ENCODE assay signal across 14 cellular contexts in the genomic region with DNA sequence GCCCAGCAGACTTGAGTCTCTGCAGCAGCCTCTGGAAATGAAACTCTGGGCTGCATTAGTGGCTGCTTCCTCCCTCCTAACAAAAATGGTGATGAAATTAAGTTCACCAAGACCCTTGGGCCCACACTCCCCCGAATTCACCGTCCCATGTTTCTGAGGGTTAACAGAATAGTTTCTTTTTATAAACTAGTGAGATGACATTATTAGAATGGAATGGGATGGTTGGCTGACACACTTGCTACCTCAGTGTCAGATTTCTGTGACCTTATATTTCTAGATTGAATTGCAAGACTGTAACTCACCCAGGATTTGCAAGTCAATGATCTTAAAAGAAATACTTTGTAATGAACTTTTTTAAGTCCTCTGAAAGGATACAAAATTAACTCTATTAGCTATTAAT.
DNase-seq lines count a peak whose midpoint lies in the region; ATAC-seq and TF ChIP-seq lines count a peak whose summit lies in the region.
"Had no signal": no experiment of that assay in that cellular context is flagged by ENCODE, and none has a peak within 500 bp of the region (broad histone marks: within the 10 kb centered on the region; RNA-seq: fewer than 3 reads in every experiment).

No MANE protein-coding gene starts in this region.

- no peak overlapping the region for H3K27ac ChIP-seq in GM23338 (ENCODE audit: low read depth)
- H3K27ac ChIP-seq: SK-N-MC had no signal

- H3K4me3 Mint-ChIP-seq in GM23338, result no peak overlapping the region
- no peak overlapping the region for H3K4me3 Mint-ChIP-seq in activated T-cell treated with anti-CD3 and anti-CD28 coated beads, Interleukin-2, amount 50 U/mL, for 24 hours
- H3K4me3 Mint-ChIP-seq: central memory CD8-positive, alpha-beta T cell; natural killer cell treated with Interleukin-12 subunit alpha and Interleukin-12 subunit beta and Interleukin-15 and Interleukin-18, amount 100 ng/mL, for 72 hours had no signal

- H3K36me3 ChIP-seq in GM23338 (ENCODE audit: insufficient read depth), result no peaks in the 10 kb centered on the region

- no peaks in the 10 kb centered on the region for H3K9me2 ChIP-seq in GM23338 (ENCODE audit: insufficient read depth)

- intact Hi-C loops in Right ventricle myocardium superior (cut with DNase I), result no loop called here

- no peak for TF ChIP-seq CTCF in GM23338 (conservative IDR thresholded peaks at IDR 0.05; ENCODE audit: low read depth in 2 of 2)

- H3K27me3 Mint-ChIP-seq in GM23338 (ENCODE audit: insufficient read depth, low read depth, poor library complexity), result no peaks in the 10 kb centered on the region
- H3K27me3 Mint-ChIP-seq in activated T-cell treated with anti-CD3 and anti-CD28 coated beads, Interleukin-2, amount 50 U/mL, for 24 hours, result peaks cover 8% of the 10 kb centered on the region

- no peaks in the 10 kb centered on the region for H3F3A ChIP-seq in GM23338 (replicated peaks; ENCODE audit: low read depth)

- no peak overlapping the region for H3K4me3 ChIP-seq in GM23338
- no peak overlapping the region for H3K4me3 ChIP-seq in skeletal muscle cell (ENCODE audit: low read depth, low read length)
- H3K4me3 ChIP-seq: SK-N-MC had no signal

- 0 out of 2 replicates have a peak overlapping the region, but pooled peaks have one; percentile 16 for H3K27ac Mint-ChIP-seq in GM23338
- no peak overlapping the region for H3K27ac Mint-ChIP-seq in activated T-cell treated with anti-CD3 and anti-CD28 coated beads, Interleukin-2, amount 50 U/mL, for 24 hours
- H3K27ac Mint-ChIP-seq: natural killer cell treated with Interleukin-12 subunit alpha and Interleukin-12 subunit beta and Interleukin-15 and Interleukin-18, amount 100 ng/mL, for 72 hours had no signal

- DNase-seq in GM23338 (ENCODE audit: low spot score) (no peak), amniotic epithelial cell (ENCODE audit: low read depth) (peak; percentile 41), Right ventricle myocardium superior (no peak), skeletal muscle cell (ENCODE audit: low read depth) (peak; percentile 57), HT-29 (ENCODE audit: low spot score) (no peak), NCI-H146 (lab: John Stamatoyannopoulos, UW) (no peak)
- DNase-seq in stimulated activated CD4-positive, alpha-beta T cell treated with anti-CD3 and anti-CD28 coated beads, Interleukin-4, amount 100 ng/mL, for 4 hours, result no peak
- DNase-seq in activated T-cell treated with anti-CD3 and anti-CD28 coated beads, Interleukin-2, amount 50 U/mL, for 24 hours, result no peak
- DNase-seq: activated CD8-positive, alpha-beta memory T cell treated with anti-CD3 and anti-CD28 coated beads for 24 hours; DMS79 treated with DMSO at 0.1 percent for 48 hours; KBM-7 had no signal

- no peaks in the 10 kb centered on the region for H3K36me3 Mint-ChIP-seq in GM23338 (ENCODE audit: low read depth)
- no peaks in the 10 kb centered on the region for H3K36me3 Mint-ChIP-seq in activated T-cell treated with anti-CD3 and anti-CD28 coated beads, Interleukin-2, amount 50 U/mL, for 24 hours (ENCODE audit: low read depth)
- H3K36me3 Mint-ChIP-seq: natural killer cell treated with Interleukin-12 subunit alpha and Interleukin-12 subunit beta and Interleukin-15 and Interleukin-18, amount 100 ng/mL, for 72 hours had no signal

- no peaks in the 10 kb centered on the region for H3K79me2 ChIP-seq in GM23338 (replicated peaks; ENCODE audit: insufficient read depth)

- H4K20me1 ChIP-seq in GM23338 (replicated peaks; ENCODE audit: insufficient read depth), result no peaks in the 10 kb centered on the region

- H3K4me1 ChIP-seq in GM23338 (ENCODE audit: insufficient read depth), result peaks cover 34% of the 10 kb centered on the region

- no peaks in the 10 kb centered on the region for H3K9me3 Mint-ChIP-seq in GM23338
- no peaks in the 10 kb centered on the region for H3K9me3 Mint-ChIP-seq in activated T-cell treated with anti-CD3 and anti-CD28 coated beads, Interleukin-2, amount 50 U/mL, for 24 hours
- H3K9me3 Mint-ChIP-seq: central memory CD8-positive, alpha-beta T cell; natural killer cell treated with Interleukin-12 subunit alpha and Interleukin-12 subunit beta and Interleukin-15 and Interleukin-18, amount 100 ng/mL, for 72 hours had no signal

- H3K27me3 ChIP-seq in GM23338 (ENCODE audit: insufficient read depth), result no peaks in the 10 kb centered on the region

- H2AFZ ChIP-seq in GM23338, result no peak overlapping the region

- no peak overlapping the region for H3K4me2 ChIP-seq in GM23338

- H3K4me1 Mint-ChIP-seq in GM23338, result peaks cover 48% of the 10 kb centered on the region
- peaks cover 8% of the 10 kb centered on the region for H3K4me1 Mint-ChIP-seq in activated T-cell treated with anti-CD3 and anti-CD28 coated beads, Interleukin-2, amount 50 U/mL, for 24 hours (ENCODE audit: low read depth)
- H3K4me1 Mint-ChIP-seq: central memory CD8-positive, alpha-beta T cell had no signal

- ATAC-seq in GM23338 (no peak), Right ventricle myocardium superior (ENCODE audit: poor library complexity) (peak; percentile 86)
- ATAC-seq: natural killer cell treated with Interleukin-12 subunit alpha and Interleukin-12 subunit beta and Interleukin-15 and Interleukin-18, amount 100 ng/mL, for 72 hours had no signal

TF ChIP-seq in GM23338, 12 proteins besides CTCF, POLR2A, EP300 and RAD21 (continues in another document):
- TF ChIP-seq ZNF331 (CRISPR knock-in tag; IDR thresholded peaks at IDR 0.05; ENCODE audit: low read depth) (no peak), REST (IDR thresholded peaks at IDR 0.05; ENCODE audit: unreplicated experiment) (no peak), NANOG (IDR thresholded peaks at IDR 0.05; ENCODE audit: borderline replicate concordance) (no peak), STAT1 (IDR thresholded peaks at IDR 0.05; ENCODE audit: unreplicated experiment) (no peak), EZH2phosphoT487 (IDR thresholded peaks at IDR 0.05; ENCODE audit: unreplicated experiment) (no peak), CREB1 (CRISPR knock-in tag; IDR thresholded peaks at IDR 0.05; ENCODE audit: low read depth) (no peak), POLR2AphosphoS5 (IDR thresholded peaks at IDR 0.05; ENCODE audit: low read depth) (no peak)

Comparison
In these comparisons a context has a peak if more than half of its experiments do, and no peak if none do; other contexts are left out.
1. DNase-seq: peak in amniotic epithelial cell (single experiment) and skeletal muscle cell (single experiment); none in GM23338 (single experiment), Right ventricle myocardium superior (single experiment), stimulated activated CD4-positive, alpha-beta T cell treated with anti-CD3 and anti-CD28 coated beads, Interleukin-4, amount 100 ng/mL, for 4 hours (0 of 2), HT-29 (single experiment), activated T-cell treated with anti-CD3 and anti-CD28 coated beads, Interleukin-2, amount 50 U/mL, for 24 hours (single experiment) and NCI-H146 (single experiment).